ENCODE assay signal across 9 cellular contexts in the genomic region with DNA sequence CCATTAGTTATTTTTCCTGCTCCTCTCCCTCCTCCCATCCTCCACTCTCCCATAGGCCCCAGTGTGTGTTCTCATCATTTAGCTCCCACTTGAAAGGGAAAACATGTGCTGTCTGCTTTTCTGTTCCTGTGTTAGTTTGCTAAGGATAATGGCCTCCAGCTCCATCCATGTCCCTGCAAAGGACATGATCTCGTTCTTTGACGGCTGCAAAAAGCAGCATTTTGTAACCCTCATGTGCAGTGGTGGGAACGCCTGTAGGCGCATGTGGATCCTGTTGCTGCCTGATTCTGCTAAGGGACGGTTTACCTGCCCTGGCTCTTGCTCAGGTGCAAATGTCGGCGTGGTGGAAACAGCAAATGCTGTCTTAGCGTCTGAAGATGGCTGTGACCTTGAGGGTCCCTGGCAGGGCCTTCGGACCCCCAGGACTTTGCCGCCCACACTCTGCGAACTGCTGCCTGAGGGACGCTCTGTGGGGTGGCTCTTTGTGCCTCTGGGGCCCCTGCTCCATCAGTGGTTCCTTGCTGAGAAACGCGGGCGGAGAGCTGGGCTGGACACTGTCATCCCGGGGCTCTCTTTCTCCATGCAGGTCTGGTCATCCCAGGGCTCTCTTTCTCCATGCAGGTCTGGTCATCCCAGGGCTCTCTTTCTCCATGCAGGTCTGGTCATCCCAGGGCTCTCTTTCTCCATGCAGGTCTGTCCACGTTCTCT. TPM values are rescaled to one million over a fixed set of nuclear protein-coding genes. Genes with fewer than 3 reads are reported as not detected.
DNase-seq lines count a peak whose midpoint lies in the region; ATAC-seq, FAIRE-seq and TF ChIP-seq lines count a peak whose summit lies in the region.
"Had no signal": no experiment of that assay in that cellular context is flagged by ENCODE, and none has a peak within 500 bp of the region (broad histone marks: within the 10 kb centered on the region; RNA-seq: fewer than 3 reads in every experiment).

No MANE protein-coding gene starts in this region.

- no peak for TF ChIP-seq POLR2A in H1 (IDR thresholded peaks at IDR 0.05; ENCODE audit: control extremely low read depth in 1 of 2, low read depth in 2 of 2, low read length in 2 of 2)

- no peaks in the 10 kb centered on the region for H3K27me3 Mint-ChIP-seq in CD8-positive, alpha-beta memory T cell

- H2BK20ac ChIP-seq in H1 (ENCODE audit: low read length) = no peak overlapping the region

- H2AFZ ChIP-seq in H1 (ENCODE audit: low read length) = no peak overlapping the region

- H3K27me3 ChIP-seq in CD8-positive, alpha-beta memory T cell (ENCODE audit: insufficient read depth, low read length, poor library complexity, severe bottlenecking) = no peaks in the 10 kb centered on the region
- H3K27me3 ChIP-seq in H1 (replicated peaks in 1 of 4; ENCODE audit: control insufficient read depth in 3 of 4, extremely low read depth in 1 of 4, insufficient read depth in 3 of 4, low read length in 3 of 4) (no peaks in the 10 kb centered on the region), foreskin keratinocyte (no peaks in the 10 kb centered on the region)

- no peak overlapping the region for H3K14ac ChIP-seq in H1 (ENCODE audit: insufficient read length)

- no peak overlapping the region for H3K23ac ChIP-seq in H1 (ENCODE audit: insufficient read length)

- TF ChIP-seq CTCF in H1 (IDR thresholded peaks at IDR 0.05; ENCODE audit: control extremely low read depth in 1 of 3, insufficient read depth in 1 of 3, low read depth in 1 of 3, low read length in 3 of 3) (no peak), foreskin keratinocyte (conservative IDR thresholded peaks at IDR 0.05) (no peak)

- peak overlapping the region; percentile 81 for H3K27ac ChIP-seq in CD8-positive, alpha-beta memory T cell (ENCODE audit: low read depth, low read length)
- H3K27ac ChIP-seq in H1 (ENCODE audit: low read depth, low read length) (no peak overlapping the region), foreskin keratinocyte (no peak overlapping the region)

- H2AK5ac ChIP-seq in H1 (ENCODE audit: low read depth, low read length) = no peak overlapping the region

- H4K20me1 ChIP-seq in H1 (replicated peaks in 1 of 2; ENCODE audit: control insufficient read depth in 1 of 2, insufficient read depth in 2 of 2, low read length in 2 of 2) = no peaks in the 10 kb centered on the region

- no peak overlapping the region for H2BK5ac ChIP-seq in H1 (ENCODE audit: low read depth, low read length)

- H3K4ac ChIP-seq in H1 (replicated peaks; ENCODE audit: insufficient read length, low read depth, low read length) = no peak overlapping the region

- H2BK15ac ChIP-seq in H1 (ENCODE audit: low read length) = no peak overlapping the region

- no peak overlapping the region for H4K5ac ChIP-seq in H1 (ENCODE audit: insufficient read length, low read depth, low read length)

- peaks cover 36 to 43% (median 42%) of the 10 kb centered on the region in 3 donors for H3K4me1 Mint-ChIP-seq in CD8-positive, alpha-beta memory T cell

- peak; percentile 1 for ATAC-seq in GM19438 (IDR thresholded peaks at IDR 0.05; ENCODE audit: low read depth, unreplicated experiment)
- ATAC-seq in foreskin keratinocyte = no peak

- peaks cover 35% of the 10 kb centered on the region for H3K4me1 ChIP-seq in CD8-positive, alpha-beta memory T cell (ENCODE audit: insufficient read depth, low read length)
- H3K4me1 ChIP-seq in H1 (replicated peaks in 1 of 4; ENCODE audit: control insufficient read depth in 3 of 4, insufficient read depth in 4 of 4, low read length in 3 of 4) (peaks cover 0 to 2% (median 0%) of the 10 kb centered on the region in 4 experiments; a peak in 2 of 7 replicates), foreskin keratinocyte (peaks cover 3% of the 10 kb centered on the region)

- no peak for TF ChIP-seq EP300 in H1 (IDR thresholded peaks at IDR 0.05; ENCODE audit: borderline replicate concordance in 1 of 2, low read depth in 2 of 2, low read length in 2 of 2)

- no peak overlapping the region for H2BK12ac ChIP-seq in H1 (ENCODE audit: low read depth, low read length)

- WGBS in H1 (ENCODE audit: extremely low coverage in 1 of 2, insufficient coverage in 1 of 2, insufficient read length in 1 of 2, insufficient replicate concordance in 2 of 2, low coverage in 1 of 2, low lambda C conversion rate in 2 of 2, missing lambda C conversion rate in 1 of 2), 2 experiments = 82% methylated on average over 17 of the region's 17 CpGs; no CpG with 5 or more reads in 1 of the 2 experiments

- H3K9me3 ChIP-seq in CD8-positive, alpha-beta memory T cell (ENCODE audit: low read length) = no peaks in the 10 kb centered on the region
- H3K9me3 ChIP-seq in H1 (ENCODE audit: insufficient read depth in 2 of 2, low read depth in 1 of 2, low read length in 1 of 2) = no peaks in the 10 kb centered on the region

- H3K79me1 ChIP-seq in H1 (ENCODE audit: low read depth, low read length) = no peaks in the 10 kb centered on the region

- H3K79me2 ChIP-seq in H1 (ENCODE audit: control insufficient read depth in 1 of 2, insufficient read depth in 2 of 2, low read length in 2 of 2) = no peaks in the 10 kb centered on the region

- H3K36me3 Mint-ChIP-seq in CD8-positive, alpha-beta memory T cell = peaks cover 0 to 9% (median 0%) of the 10 kb centered on the region in 3 donors

- H4K91ac ChIP-seq in H1 (replicated peaks; ENCODE audit: insufficient read length, low read length) = no peak overlapping the region

- no peaks in the 10 kb centered on the region for H3K9me3 Mint-ChIP-seq in CD8-positive, alpha-beta memory T cell

- no peak overlapping the region for H2BK120ac ChIP-seq in H1 (replicated peaks; ENCODE audit: low read depth, low read length)

- CTCF ChIA-PET in CD8-positive, alpha-beta memory T cell (lab: Charles Lee) = interaction anchor here (0.6 to 1.9 kb wide), 3 partner anchors 59 to 80 kb away, joined by 3 to 8 read pairs (median 3); no protein-coding TSS in a partner anchor
- CTCF ChIA-PET in H1 (lab: Charles Lee; ENCODE audit: partially characterized antibody) = interaction anchor here (1.0 kb wide), 1 partner anchor 27 kb away, joined by 3 read pairs; no protein-coding TSS in a partner anchor

- no peaks in the 10 kb centered on the region; the same call in 1 of the 2 replicates for H3K23me2 ChIP-seq in H1 (ENCODE audit: low read depth, low read length)

- no peak for DNase-seq in CD8-positive, alpha-beta memory T cell
- DNase-seq in NCI-H82 (lab: John Stamatoyannopoulos, UW) = peak; percentile 35
- no peak for DNase-seq in H1 (ENCODE audit: low read depth in 1 of 2, low spot score in 2 of 2)
- DNase-seq in foreskin keratinocyte = no peak
- no peak for DNase-seq in LoVo (ENCODE audit: low spot score)
- no peak for DNase-seq in urothelium cell line (ENCODE audit: low spot score)
- DNase-seq in activated CD4-positive, alpha-beta T cell treated with anti-CD3 and anti-CD28 coated beads for 48 hours = no peak

- H3K56ac ChIP-seq in H1 (replicated peaks; ENCODE audit: insufficient read length, low read depth, low read length) = peak overlapping the region; percentile 16

- H3K4me3 Mint-ChIP-seq in CD8-positive, alpha-beta memory T cell = peak overlapping the region; percentile 80 to 91 (median 88)

- FAIRE-seq in H1 (lab: Jason Lieb, UNC) = no peak
- no peak for FAIRE-seq in urothelium cell line (lab: Jason Lieb, UNC)

- H3K18ac ChIP-seq in H1 (ENCODE audit: extremely low read depth, low read length) = no peak overlapping the region

- H3K36me3 ChIP-seq in CD8-positive, alpha-beta memory T cell (ENCODE audit: insufficient read depth, low read length) = no peaks in the 10 kb centered on the region
- no peaks in the 10 kb centered on the region for H3K36me3 ChIP-seq in H1 (ENCODE audit: control insufficient read depth in 2 of 4, insufficient read depth in 4 of 4, low read length in 3 of 4)

- TF ChIP-seq RAD21 in H1 (IDR thresholded peaks at IDR 0.05 in 1 of 2, conservative IDR thresholded peaks at IDR 0.05 in 1 of 2; ENCODE audit: low read depth in 2 of 2, low read length in 2 of 2) = no peak

- POLR2A ChIA-PET in CD8-positive, alpha-beta memory T cell (lab: Charles Lee) = interaction anchor here (1.1 to 2.9 kb wide), 6 partner anchors 10 to 58 kb away, joined by 3 to 23 read pairs (median 5); a partner anchor contains a TSS
- POLR2A ChIA-PET in H1 (lab: Charles Lee; ENCODE audit: partially characterized antibody) = interaction anchor here (0.8 kb wide), 1 partner anchor 30 kb away, joined by 3 read pairs; no protein-coding TSS in a partner anchor

- H3K9ac ChIP-seq in H1 (replicated peaks in 1 of 4; ENCODE audit: extremely low read depth in 1 of 4, low read depth in 3 of 4, low read length in 3 of 4) = no peak overlapping the region

- peak overlapping the region; percentile 84 for H3K4me3 ChIP-seq in CD8-positive, alpha-beta memory T cell (ENCODE audit: low read length)
- no peak overlapping the region for H3K4me3 ChIP-seq in H1 (ENCODE audit: extremely low read depth in 1 of 4, insufficient read depth in 2 of 4, low read depth in 3 of 4, low read length in 4 of 4)
- H3K4me3 ChIP-seq: lung had no signal

- H3K27ac Mint-ChIP-seq in CD8-positive, alpha-beta memory T cell = peak overlapping the region; percentile 87 to 97 (median 94)

- no peak overlapping the region for H3K4me2 ChIP-seq in H1 (ENCODE audit: insufficient read depth in 1 of 2, low read depth in 2 of 2, low read length in 2 of 2)

- H4K8ac ChIP-seq in H1 (ENCODE audit: extremely low read depth, insufficient read depth, low read length) = no peak overlapping the region

RNA-seq across cellular contexts. Expression of a gene that starts 5.5 kb away (rescaled TPM):
- total RNA-seq in CD8-positive, alpha-beta memory T cell = 10 to 100 TPM; 53.9 to 54.6 TPM
- 38.5 TPM for polyA plus RNA-seq in CD8-positive, alpha-beta memory T cell
- 56.6 and 57.8 TPM in 2 replicates for total RNA-seq in H1 (2021; fragmentation: NEBNext Ultra II Directional; extraction: Animal tissue kit (Norgen Biotek cat#: 25700))
- polyA plus RNA-seq in H1 (2011; rRNA removed) (81.6 and 97.2 TPM in 2 replicates), foreskin keratinocyte (45.9 and 49.7 TPM in 2 replicates)
- 119 TPM for polyA plus RNA-seq in H1 (2011; cell fraction: cytosol; rRNA removed)
- polyA plus RNA-seq in H1 (2011; cell fraction: nucleus; rRNA removed) = 159 TPM
- 58.2 to 80.0 TPM (median 65.1 TPM) in 4 replicates for polyA plus RNA-seq in H1 (2012, experiment 1 of 2)
- 65.0 TPM for polyA plus RNA-seq in H1 (2012, experiment 2 of 2)
- polyA plus RNA-seq in H1 (2013, experiment 1 of 2) = 49.7 TPM
- polyA plus RNA-seq in H1 (2013, experiment 2 of 2) = 44.0 TPM
- polyA minus RNA-seq in H1 (2011; rRNA and poly(A)+ RNA removed) = 52.2 and 67.8 TPM in 2 replicates
- 40.6 TPM for polyA minus RNA-seq in H1 (2011; cell fraction: cytosol; rRNA and poly(A)+ RNA removed)
- 52.3 TPM for polyA minus RNA-seq in H1 (2011; cell fraction: nucleus; rRNA and poly(A)+ RNA removed)
- 32.5 and 36.3 TPM in 2 replicates for total RNA-seq in foreskin keratinocyte

RNA-seq across cellular contexts. Expression of a gene that starts 9.4 kb away (rescaled TPM):
- 1 to 10 TPM; 6.4 to 6.7 TPM for total RNA-seq in CD8-positive, alpha-beta memory T cell
- polyA plus RNA-seq in CD8-positive, alpha-beta memory T cell = 16.8 TPM
- 4.2 and 4.3 TPM in 2 replicates for total RNA-seq in H1 (2021; fragmentation: NEBNext Ultra II Directional; extraction: Animal tissue kit (Norgen Biotek cat#: 25700))
- polyA plus RNA-seq in H1 (2011; rRNA removed) (3.7 and 6.5 TPM in 2 replicates), foreskin keratinocyte (1.9 and 3.3 TPM in 2 replicates)
- 4.5 TPM for polyA plus RNA-seq in H1 (2011; cell fraction: cytosol; rRNA removed)
- 7.1 TPM for polyA plus RNA-seq in H1 (2011; cell fraction: nucleus; rRNA removed)
- 3.9 to 5.0 TPM (median 4.5 TPM) in 4 replicates for polyA plus RNA-seq in H1 (2012, experiment 1 of 2)
- 4.7 TPM for polyA plus RNA-seq in H1 (2012, experiment 2 of 2)
- polyA plus RNA-seq in H1 (2013, experiment 1 of 2) = 2.6 TPM
- 2.5 TPM for polyA plus RNA-seq in H1 (2013, experiment 2 of 2)
- 2.3 and 2.9 TPM in 2 replicates for polyA minus RNA-seq in H1 (2011; rRNA and poly(A)+ RNA removed)
- 2.6 TPM for polyA minus RNA-seq in H1 (2011; cell fraction: cytosol; rRNA and poly(A)+ RNA removed)
- polyA minus RNA-seq in H1 (2011; cell fraction: nucleus; rRNA and poly(A)+ RNA removed) = 3.4 TPM
- total RNA-seq in foreskin keratinocyte = 1.8 and 3.5 TPM in 2 replicates

RNA-seq across cellular contexts. Expression of a gene that starts 15.3 kb away (rescaled TPM):
- total RNA-seq in CD8-positive, alpha-beta memory T cell = 10 to 100 TPM; 74.7 to 76.3 TPM
- 103 TPM for polyA plus RNA-seq in CD8-positive, alpha-beta memory T cell
- total RNA-seq in H1 (2021; fragmentation: NEBNext Ultra II Directional; extraction: Animal tissue kit (Norgen Biotek cat#: 25700)) = 101 and 108 TPM in 2 replicates
- polyA plus RNA-seq in H1 (2011; rRNA removed) (41.7 and 52.2 TPM in 2 replicates), foreskin keratinocyte (82.2 and 84.4 TPM in 2 replicates)
- polyA plus RNA-seq in H1 (2011; cell fraction: cytosol; rRNA removed) = 45.6 TPM
- polyA plus RNA-seq in H1 (2011; cell fraction: nucleus; rRNA removed) = 57.4 TPM
- 89.7 to 117 TPM (median 107 TPM) in 4 replicates for polyA plus RNA-seq in H1 (2012, experiment 1 of 2)
- polyA plus RNA-seq in H1 (2012, experiment 2 of 2) = 170 TPM
- 78.8 TPM for polyA plus RNA-seq in H1 (2013, experiment 1 of 2)
- polyA plus RNA-seq in H1 (2013, experiment 2 of 2) = 83.3 TPM
- polyA minus RNA-seq in H1 (2011; rRNA and poly(A)+ RNA removed) = 23.2 and 29.4 TPM in 2 replicates
- polyA minus RNA-seq in H1 (2011; cell fraction: cytosol; rRNA and poly(A)+ RNA removed) = 33.2 TPM
- polyA minus RNA-seq in H1 (2011; cell fraction: nucleus; rRNA and poly(A)+ RNA removed) = 10.3 TPM
- total RNA-seq in foreskin keratinocyte = 62.6 and 67.1 TPM in 2 replicates

RNA-seq across cellular contexts. Expression of a gene that starts 30.6 kb away (rescaled TPM):
- total RNA-seq in CD8-positive, alpha-beta memory T cell = 10 to 100 TPM; 34.6 to 39.8 TPM
- polyA plus RNA-seq in CD8-positive, alpha-beta memory T cell = 22.9 TPM
- total RNA-seq in H1 (2021; fragmentation: NEBNext Ultra II Directional; extraction: Animal tissue kit (Norgen Biotek cat#: 25700)) = 21.1 and 22.0 TPM in 2 replicates
- polyA plus RNA-seq in H1 (2011; rRNA removed) = 30.4 and 41.6 TPM in 2 replicates
- 34.4 TPM for polyA plus RNA-seq in H1 (2011; cell fraction: cytosol; rRNA removed)
- 40.7 TPM for polyA plus RNA-seq in H1 (2011; cell fraction: nucleus; rRNA removed)
- 14.1 to 21.4 TPM (median 19.5 TPM) in 4 replicates for polyA plus RNA-seq in H1 (2012, experiment 1 of 2)
- 31.3 TPM for polyA plus RNA-seq in H1 (2012, experiment 2 of 2)
- 26.0 TPM for polyA plus RNA-seq in H1 (2013, experiment 1 of 2)
- 24.2 TPM for polyA plus RNA-seq in H1 (2013, experiment 2 of 2)
- polyA minus RNA-seq in H1 (2011; rRNA and poly(A)+ RNA removed) = 3.3 and 4.7 TPM in 2 replicates
- 13.8 TPM for polyA minus RNA-seq in H1 (2011; cell fraction: cytosol; rRNA and poly(A)+ RNA removed)
- polyA minus RNA-seq in H1 (2011; cell fraction: nucleus; rRNA and poly(A)+ RNA removed) = 49.8 TPM
- total RNA-seq in foreskin keratinocyte = 22.0 and 33.7 TPM in 2 replicates
- 29.7 and 50.2 TPM in 2 replicates for polyA plus RNA-seq in foreskin keratinocyte

RNA-seq across cellular contexts. Expression of a gene that starts 36.0 kb away (rescaled TPM):
- total RNA-seq in CD8-positive, alpha-beta memory T cell = not detected
- 0.43 TPM for polyA plus RNA-seq in CD8-positive, alpha-beta memory T cell
- total RNA-seq in H1 (2021; fragmentation: NEBNext Ultra II Directional; extraction: Animal tissue kit (Norgen Biotek cat#: 25700)) = 0.24 and 0.42 TPM in 2 replicates
- polyA plus RNA-seq in H1 (2011; rRNA removed) = 0.23 and 0.30 TPM in 2 replicates
- 0.14 TPM for polyA plus RNA-seq in H1 (2011; cell fraction: cytosol; rRNA removed)
- 0.16 TPM for polyA plus RNA-seq in H1 (2011; cell fraction: nucleus; rRNA removed)
- 1.5 to 2.9 TPM (median 1.9 TPM) in 4 replicates for polyA plus RNA-seq in H1 (2012, experiment 1 of 2)
- polyA plus RNA-seq in H1 (2012, experiment 2 of 2) = 1.6 TPM
- 0.22 TPM for polyA plus RNA-seq in H1 (2013, experiment 1 of 2)
- polyA plus RNA-seq in H1 (2013, experiment 2 of 2) = 0.29 TPM
- 0.09 and 0.29 TPM in 2 replicates for polyA minus RNA-seq in H1 (2011; rRNA and poly(A)+ RNA removed)
- not detected for polyA minus RNA-seq in H1 (2011; cell fraction: cytosol; rRNA and poly(A)+ RNA removed)
- 0.60 TPM for polyA minus RNA-seq in H1 (2011; cell fraction: nucleus; rRNA and poly(A)+ RNA removed)
- total RNA-seq in foreskin keratinocyte = not detected in 2 replicates
- not detected in 2 replicates for polyA plus RNA-seq in foreskin keratinocyte
